Comparison of ENCODE assay signal across 14 cellular contexts in genomic region chr2:203730076-203730729, GRCh38. TPM values are rescaled to one million over a fixed set of nuclear protein-coding genes. Genes with fewer than 3 reads are reported as not detected.
DNase-seq lines count a peak whose midpoint lies in the region; TF ChIP-seq lines count a peak whose summit lies in the region.
"Had no signal": no experiment of that assay in that cellular context is flagged by ENCODE, and none has a peak within 500 bp of the region (broad histone marks: within the 10 kb centered on the region; RNA-seq: fewer than 3 reads in every experiment).

No MANE protein-coding gene starts in this region.

- H3K27me3 ChIP-seq in fibroblast of lung (ENCODE audit: control insufficient read depth, insufficient read depth, low read length), result no peaks in the 10 kb centered on the region
- no peaks in the 10 kb centered on the region for H3K27me3 ChIP-seq in Karpas-422 (ENCODE audit: low read length)
- H3K27me3 ChIP-seq: dorsolateral prefrontal cortex, stomach had no signal

- no peaks in the 10 kb centered on the region for H4K20me1 ChIP-seq in fibroblast of lung (ENCODE audit: control insufficient read depth, extremely low read depth, insufficient read depth, low read length)
- no peaks in the 10 kb centered on the region for H4K20me1 ChIP-seq in Karpas-422 (ENCODE audit: insufficient read depth, low read depth, low read length)

- CTCF ChIA-PET in GM10248 (lab: Yijun Ruan, JAX) (interaction anchor here (0.7 to 2.4 kb wide), 5 partner anchors 10 to 36 kb away, joined by 3 to 10 read pairs (median 3); no protein-coding TSS in a partner anchor), RWPE1 (lab: Yijun Ruan, JAX) (no interaction called here)

- H3K27ac ChIP-seq in fibroblast of lung (ENCODE audit: insufficient read depth, low read length) (no peak overlapping the region), Karpas-422 (ENCODE audit: low read length) (no peak overlapping the region), RWPE1 (no peak overlapping the region)
- H3K27ac ChIP-seq: stomach had no signal

- DNase-seq in GM10248 (ENCODE audit: extremely low spot score) (peak; percentile 44), GM20000 (ENCODE audit: low spot score) (peak; percentile 26), MV-4-11 (lab: John Stamatoyannopoulos, UW) (peak; percentile 62), fibroblast of lung (ENCODE audit: low read depth in 2 of 2) (peak; percentile 30 to 73), posterior cingulate gyrus (no peak), Karpas-422 (no peak), RWPE1 (ENCODE audit: low spot score) (no peak)
- DNase-seq: activated CD8-positive, alpha-beta memory T cell treated with anti-CD3 and anti-CD28 coated beads, Interleukin-2, amount 50 U/mL, for 4 hours; DMS53; dorsolateral prefrontal cortex; KG1; NCI-H748 treated with DMSO at 0.1 percent for 48 hours; stomach; SW 1271 had no signal

- H3K9me3 ChIP-seq in fibroblast of lung (ENCODE audit: control insufficient read depth, insufficient read depth, low read depth, low read length), result no peaks in the 10 kb centered on the region
- H3K9me3 ChIP-seq in Karpas-422 (ENCODE audit: low read length), result no peaks in the 10 kb centered on the region
- H3K9me3 ChIP-seq: stomach had no signal

- no peak overlapping the region for H2AFZ ChIP-seq in fibroblast of lung (ENCODE audit: low read length)
- no peak overlapping the region for H2AFZ ChIP-seq in Karpas-422 (ENCODE audit: low read length)

- no peaks in the 10 kb centered on the region for H3K36me3 ChIP-seq in fibroblast of lung (ENCODE audit: control insufficient read depth, insufficient read depth, low read length)
- H3K36me3 ChIP-seq in Karpas-422 (ENCODE audit: insufficient read depth, low read length), result no peaks in the 10 kb centered on the region
- H3K36me3 ChIP-seq: stomach had no signal

- H3K4me2 ChIP-seq in fibroblast of lung (ENCODE audit: extremely low read depth, insufficient read depth, low read length) (no peak overlapping the region), Karpas-422 (ENCODE audit: low read depth, low read length, poor library complexity, severe bottlenecking) (no peak overlapping the region)

- H3K4me3 ChIP-seq in fibroblast of lung (replicated peaks in 1 of 4; ENCODE audit: control extremely low read depth in 1 of 4, insufficient read depth in 1 of 4, low read depth in 3 of 4, low read length in 4 of 4), result no peak overlapping the region
- no peak overlapping the region for H3K4me3 ChIP-seq in Karpas-422 (ENCODE audit: low read length)
- H3K4me3 ChIP-seq: dorsolateral prefrontal cortex, stomach had no signal

- no peaks in the 10 kb centered on the region for H3K4me1 ChIP-seq in fibroblast of lung (ENCODE audit: control insufficient read depth, extremely low read depth, insufficient read depth, low read length)
- no peaks in the 10 kb centered on the region for H3K4me1 ChIP-seq in Karpas-422 (ENCODE audit: low read length)
- H3K4me1 ChIP-seq: stomach had no signal

- no peak for TF ChIP-seq CTCF in GM10248 (IDR thresholded peaks at IDR 0.05; ENCODE audit: control extremely low read depth, extremely low read depth, low read depth, missing control alignments)
- no peak for TF ChIP-seq CTCF in GM20000 (IDR thresholded peaks at IDR 0.05; ENCODE audit: extremely low read depth, missing control alignments)
- TF ChIP-seq CTCF in fibroblast of lung (conservative IDR thresholded peaks at IDR 0.05 in 1 of 2, IDR thresholded peaks at IDR 0.05 in 1 of 2; ENCODE audit: low read depth in 1 of 2, low read length in 2 of 2), result no peak
- no peak for TF ChIP-seq CTCF in RWPE1 (conservative IDR thresholded peaks at IDR 0.05; ENCODE audit: low read depth)

- no peak overlapping the region for H3K9ac ChIP-seq in fibroblast of lung (ENCODE audit: insufficient read depth, low read length)
- no peak overlapping the region for H3K9ac ChIP-seq in Karpas-422 (ENCODE audit: low read length)

- intact Hi-C loops in posterior cingulate gyrus (cut with DNase I), result no loop called here

- no peaks in the 10 kb centered on the region for H3K79me2 ChIP-seq in fibroblast of lung (ENCODE audit: control insufficient read depth, insufficient read depth, low read length)
- no peaks in the 10 kb centered on the region for H3K79me2 ChIP-seq in Karpas-422 (ENCODE audit: low read length)

- no peaks in the 10 kb centered on the region for H3K9me2 ChIP-seq in Karpas-422 (replicated peaks; ENCODE audit: insufficient read depth, low read length)

- POLR2A ChIA-PET in GM10248 (lab: Yijun Ruan, JAX) (no interaction called here), RWPE1 (lab: Yijun Ruan, JAX; ENCODE audit: low non-redundant PET) (no interaction called here)

RNA-seq across cellular contexts. Expression of gene CD28, which starts 23.8 kb away (rescaled TPM):
- not detected in 2 replicates for total RNA-seq in fibroblast of lung
- 0.03 TPM in 1 of 2 replicates, not detected in the other for polyA plus RNA-seq in fibroblast of lung
- not detected in 2 replicates for polyA plus RNA-seq in fibroblast of lung (2012)
- not detected in 2 replicates for polyA minus RNA-seq in fibroblast of lung (ENCODE audit: low replicate concordance)
- not detected in 2 replicates for total RNA-seq in Karpas-422 (2014; rRNA removed; shearing (Covaris generic); ENCODE audit: low replicate concordance)

Comparison
In these comparisons a context has a peak if more than half of its experiments do, and no peak if none do; other contexts are left out.
1. DNase-seq: peak in GM10248 (single experiment), GM20000 (single experiment), MV-4-11 (single experiment) and fibroblast of lung (2 of 2); none in posterior cingulate gyrus (0 of 10), Karpas-422 (single experiment) and RWPE1 (single experiment).